ENCODE assay signal across 1 cellular context in genomic region chr4:184810720-184811119, GRCh38.
TF ChIP-seq lines count a peak whose summit lies in the region.

No MANE protein-coding gene starts in this region.

TF ChIP-seq in GM23338, 12 proteins besides CTCF, POLR2A, EP300 and RAD21 (continued from another document):
- TF ChIP-seq REST (IDR thresholded peaks at IDR 0.05; ENCODE audit: unreplicated experiment), result no peak
- TF ChIP-seq STAT1 (IDR thresholded peaks at IDR 0.05; ENCODE audit: unreplicated experiment), result no peak
- TF ChIP-seq ZNF462 (CRISPR knock-in tag; IDR thresholded peaks at IDR 0.05), result no peak
- TF ChIP-seq EZH2 (IDR thresholded peaks at IDR 0.05; ENCODE audit: low read depth, unreplicated experiment), result no peak
- TF ChIP-seq CREB1 (CRISPR knock-in tag; IDR thresholded peaks at IDR 0.05; ENCODE audit: low read depth), result no peak
- TF ChIP-seq ZNF331 (CRISPR knock-in tag; IDR thresholded peaks at IDR 0.05; ENCODE audit: low read depth), result no peak
- no peak for TF ChIP-seq NANOG (IDR thresholded peaks at IDR 0.05; ENCODE audit: borderline replicate concordance)
- no peak for TF ChIP-seq POLR2AphosphoS5 (IDR thresholded peaks at IDR 0.05; ENCODE audit: low read depth)
- no peak for TF ChIP-seq JUNB (IDR thresholded peaks at IDR 0.05; ENCODE audit: unreplicated experiment)
- TF ChIP-seq EZH2phosphoT487 (IDR thresholded peaks at IDR 0.05; ENCODE audit: unreplicated experiment), result no peak
- no peak for TF ChIP-seq ETS1 (IDR thresholded peaks at IDR 0.05)
TF ChIP-seq in GM23338: peak in this region for 0.
